In genomic region chr17:73272906-73273218, GRCh38 we compare ENCODE assay signal across 1 cellular context.
TF ChIP-seq lines count a peak whose summit lies in the region.

No MANE protein-coding gene starts in this region.

TF ChIP-seq in HepG2, 621 proteins besides CTCF, POLR2A, EP300 and RAD21 (continued from another document and continues in another):
- TF ChIP-seq HNRNPUL1 (IDR thresholded peaks at IDR 0.05; ENCODE audit: low read depth, low read length): no peak
- TF ChIP-seq ATF5 (CRISPR knock-in tag; IDR thresholded peaks at IDR 0.05; ENCODE audit: low read depth): no peak
- no peak for TF ChIP-seq ZNF850 (CRISPR knock-in tag; conservative IDR thresholded peaks at IDR 0.05)
- peak; percentile 83; the same call in 1 of the 2 replicates for TF ChIP-seq ZSCAN31 (CRISPR knock-in tag; IDR thresholded peaks at IDR 0.05; ENCODE audit: low read depth)
- TF ChIP-seq, protein P1, sequence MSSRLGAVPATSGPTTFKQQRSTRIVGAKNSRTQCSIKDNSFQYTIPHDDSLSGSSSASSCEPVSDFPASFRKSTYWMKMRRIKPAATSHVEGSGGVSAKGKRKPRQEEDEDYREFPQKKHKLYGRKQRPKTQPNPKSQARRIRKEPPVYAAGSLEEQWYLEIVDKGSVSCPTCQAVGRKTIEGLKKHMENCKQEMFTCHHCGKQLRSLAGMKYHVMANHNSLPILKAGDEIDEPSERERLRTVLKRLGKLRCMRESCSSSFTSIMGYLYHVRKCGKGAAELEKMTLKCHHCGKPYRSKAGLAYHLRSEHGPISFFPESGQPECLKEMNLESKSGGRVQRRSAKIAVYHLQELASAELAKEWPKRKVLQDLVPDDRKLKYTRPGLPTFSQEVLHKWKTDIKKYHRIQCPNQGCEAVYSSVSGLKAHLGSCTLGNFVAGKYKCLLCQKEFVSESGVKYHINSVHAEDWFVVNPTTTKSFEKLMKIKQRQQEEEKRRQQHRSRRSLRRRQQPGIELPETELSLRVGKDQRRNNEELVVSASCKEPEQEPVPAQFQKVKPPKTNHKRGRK (CRISPR knock-in tag; IDR thresholded peaks at IDR 0.05): no peak
- no peak for TF ChIP-seq TEAD3 (CRISPR knock-in tag; optimal IDR thresholded peaks at IDR 0.05; ENCODE audit: borderline replicate concordance)
- TF ChIP-seq ZNF766 (CRISPR knock-in tag; IDR thresholded peaks at IDR 0.05; ENCODE audit: borderline replicate concordance): no peak; the same call in 1 of the 2 replicates
- TF ChIP-seq CSRNP2 (CRISPR knock-in tag; conservative IDR thresholded peaks at IDR 0.05; ENCODE audit: low read depth): no peak
- TF ChIP-seq, protein P2, sequence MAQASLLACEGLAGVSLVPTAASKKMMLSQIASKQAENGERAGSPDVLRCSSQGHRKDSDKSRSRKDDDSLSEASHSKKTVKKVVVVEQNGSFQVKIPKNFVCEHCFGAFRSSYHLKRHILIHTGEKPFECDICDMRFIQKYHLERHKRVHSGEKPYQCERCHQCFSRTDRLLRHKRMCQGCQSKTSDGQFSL (CRISPR knock-in tag; IDR thresholded peaks at IDR 0.05): peak; percentile 88
- TF ChIP-seq, protein P3, sequence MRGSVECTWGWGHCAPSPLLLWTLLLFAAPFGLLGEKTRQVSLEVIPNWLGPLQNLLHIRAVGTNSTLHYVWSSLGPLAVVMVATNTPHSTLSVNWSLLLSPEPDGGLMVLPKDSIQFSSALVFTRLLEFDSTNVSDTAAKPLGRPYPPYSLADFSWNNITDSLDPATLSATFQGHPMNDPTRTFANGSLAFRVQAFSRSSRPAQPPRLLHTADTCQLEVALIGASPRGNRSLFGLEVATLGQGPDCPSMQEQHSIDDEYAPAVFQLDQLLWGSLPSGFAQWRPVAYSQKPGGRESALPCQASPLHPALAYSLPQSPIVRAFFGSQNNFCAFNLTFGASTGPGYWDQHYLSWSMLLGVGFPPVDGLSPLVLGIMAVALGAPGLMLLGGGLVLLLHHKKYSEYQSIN (CRISPR knock-in tag; IDR thresholded peaks at IDR 0.05; ENCODE audit: borderline replicate concordance): no peak
- TF ChIP-seq, protein P4, sequence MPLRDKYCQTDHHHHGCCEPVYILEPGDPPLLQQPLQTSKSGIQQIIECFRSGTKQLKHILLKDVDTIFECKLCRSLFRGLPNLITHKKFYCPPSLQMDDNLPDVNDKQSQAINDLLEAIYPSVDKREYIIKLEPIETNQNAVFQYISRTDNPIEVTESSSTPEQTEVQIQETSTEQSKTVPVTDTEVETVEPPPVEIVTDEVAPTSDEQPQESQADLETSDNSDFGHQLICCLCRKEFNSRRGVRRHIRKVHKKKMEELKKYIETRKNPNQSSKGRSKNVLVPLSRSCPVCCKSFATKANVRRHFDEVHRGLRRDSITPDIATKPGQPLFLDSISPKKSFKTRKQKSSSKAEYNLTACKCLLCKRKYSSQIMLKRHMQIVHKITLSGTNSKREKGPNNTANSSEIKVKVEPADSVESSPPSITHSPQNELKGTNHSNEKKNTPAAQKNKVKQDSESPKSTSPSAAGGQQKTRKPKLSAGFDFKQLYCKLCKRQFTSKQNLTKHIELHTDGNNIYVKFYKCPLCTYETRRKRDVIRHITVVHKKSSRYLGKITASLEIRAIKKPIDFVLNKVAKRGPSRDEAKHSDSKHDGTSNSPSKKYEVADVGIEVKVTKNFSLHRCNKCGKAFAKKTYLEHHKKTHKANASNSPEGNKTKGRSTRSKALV (CRISPR knock-in tag; IDR thresholded peaks at IDR 0.05): no peak
- TF ChIP-seq ZBTB1 (CRISPR knock-in tag; IDR thresholded peaks at IDR 0.05; ENCODE audit: borderline replicate concordance): no peak
- peak; percentile 71; the same call in 1 of the 2 replicates for TF ChIP-seq MIXL1 (CRISPR knock-in tag; IDR thresholded peaks at IDR 0.05)
- TF ChIP-seq MEF2D (CRISPR knock-in tag; IDR thresholded peaks at IDR 0.05): peak; percentile 85
- no peak for TF ChIP-seq SNAPC5 (CRISPR knock-in tag; IDR thresholded peaks at IDR 0.05; ENCODE audit: borderline replicate concordance)
- no peak for TF ChIP-seq ZNF33A (CRISPR knock-in tag; IDR thresholded peaks at IDR 0.05; ENCODE audit: borderline replicate concordance)
- no peak for TF ChIP-seq ZNF468 (CRISPR knock-in tag; IDR thresholded peaks at IDR 0.05)
- no peak for TF ChIP-seq YY1 (IDR thresholded peaks at IDR 0.05; ENCODE audit: insufficient read depth, insufficient replicate concordance, low read depth, low read length)
- no peak for TF ChIP-seq GPN1 (CRISPR knock-in tag; IDR thresholded peaks at IDR 0.05; ENCODE audit: borderline replicate concordance)
- TF ChIP-seq, protein P5, sequence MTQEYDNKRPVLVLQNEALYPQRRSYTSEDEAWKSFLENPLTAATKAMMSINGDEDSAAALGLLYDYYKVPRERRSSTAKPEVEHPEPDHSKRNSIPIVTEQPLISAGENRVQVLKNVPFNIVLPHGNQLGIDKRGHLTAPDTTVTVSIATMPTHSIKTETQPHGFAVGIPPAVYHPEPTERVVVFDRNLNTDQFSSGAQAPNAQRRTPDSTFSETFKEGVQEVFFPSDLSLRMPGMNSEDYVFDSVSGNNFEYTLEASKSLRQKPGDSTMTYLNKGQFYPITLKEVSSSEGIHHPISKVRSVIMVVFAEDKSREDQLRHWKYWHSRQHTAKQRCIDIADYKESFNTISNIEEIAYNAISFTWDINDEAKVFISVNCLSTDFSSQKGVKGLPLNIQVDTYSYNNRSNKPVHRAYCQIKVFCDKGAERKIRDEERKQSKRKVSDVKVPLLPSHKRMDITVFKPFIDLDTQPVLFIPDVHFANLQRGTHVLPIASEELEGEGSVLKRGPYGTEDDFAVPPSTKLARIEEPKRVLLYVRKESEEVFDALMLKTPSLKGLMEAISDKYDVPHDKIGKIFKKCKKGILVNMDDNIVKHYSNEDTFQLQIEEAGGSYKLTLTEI (CRISPR knock-in tag; conservative IDR thresholded peaks at IDR 0.05): no peak
- TF ChIP-seq FIP1L1 (IDR thresholded peaks at IDR 0.05; ENCODE audit: borderline replicate concordance, insufficient read depth, low read depth, low read length): no peak
- TF ChIP-seq BCL6 (CRISPR knock-in tag; IDR thresholded peaks at IDR 0.05): peak; percentile 84
- TF ChIP-seq ZNF607 (CRISPR knock-in tag; IDR thresholded peaks at IDR 0.05; ENCODE audit: borderline replicate concordance): no peak
- TF ChIP-seq, protein P6, sequence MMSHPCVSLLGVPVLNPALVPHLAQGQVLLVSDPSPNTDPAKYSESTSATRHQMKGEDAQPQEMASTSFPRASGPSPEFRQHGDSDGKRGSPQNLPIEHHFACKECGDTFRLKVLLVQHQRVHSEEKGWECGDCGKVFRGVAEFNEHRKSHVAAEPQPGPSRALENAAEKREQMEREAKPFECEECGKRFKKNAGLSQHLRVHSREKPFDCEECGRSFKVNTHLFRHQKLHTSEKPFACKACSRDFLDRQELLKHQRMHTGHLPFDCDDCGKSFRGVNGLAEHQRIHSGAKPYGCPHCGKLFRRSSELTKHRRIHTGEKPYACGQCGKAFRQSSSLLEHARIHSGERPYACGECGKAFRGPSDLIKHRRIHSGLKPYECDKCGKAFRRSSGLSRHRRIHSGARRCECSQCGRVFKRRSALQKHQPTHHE (CRISPR knock-in tag; IDR thresholded peaks at IDR 0.05; ENCODE audit: borderline replicate concordance): no peak; the same call in 1 of the 2 replicates
- TF ChIP-seq SATB2 (CRISPR knock-in tag; IDR thresholded peaks at IDR 0.05): 0 out of 2 replicates have a peak, but pooled peaks have one; percentile 39
- TF ChIP-seq ZNF121 (CRISPR knock-in tag; IDR thresholded peaks at IDR 0.05): no peak; the same call in 1 of the 2 replicates
- TF ChIP-seq TAF1 (CRISPR knock-in tag; IDR thresholded peaks at IDR 0.05): no peak
- TF ChIP-seq CERS6 (CRISPR knock-in tag; IDR thresholded peaks at IDR 0.05): no peak
- TF ChIP-seq RELA (CRISPR knock-in tag; IDR thresholded peaks at IDR 0.05): peak; percentile 71; the same call in 1 of the 2 replicates
- TF ChIP-seq, protein P7, sequence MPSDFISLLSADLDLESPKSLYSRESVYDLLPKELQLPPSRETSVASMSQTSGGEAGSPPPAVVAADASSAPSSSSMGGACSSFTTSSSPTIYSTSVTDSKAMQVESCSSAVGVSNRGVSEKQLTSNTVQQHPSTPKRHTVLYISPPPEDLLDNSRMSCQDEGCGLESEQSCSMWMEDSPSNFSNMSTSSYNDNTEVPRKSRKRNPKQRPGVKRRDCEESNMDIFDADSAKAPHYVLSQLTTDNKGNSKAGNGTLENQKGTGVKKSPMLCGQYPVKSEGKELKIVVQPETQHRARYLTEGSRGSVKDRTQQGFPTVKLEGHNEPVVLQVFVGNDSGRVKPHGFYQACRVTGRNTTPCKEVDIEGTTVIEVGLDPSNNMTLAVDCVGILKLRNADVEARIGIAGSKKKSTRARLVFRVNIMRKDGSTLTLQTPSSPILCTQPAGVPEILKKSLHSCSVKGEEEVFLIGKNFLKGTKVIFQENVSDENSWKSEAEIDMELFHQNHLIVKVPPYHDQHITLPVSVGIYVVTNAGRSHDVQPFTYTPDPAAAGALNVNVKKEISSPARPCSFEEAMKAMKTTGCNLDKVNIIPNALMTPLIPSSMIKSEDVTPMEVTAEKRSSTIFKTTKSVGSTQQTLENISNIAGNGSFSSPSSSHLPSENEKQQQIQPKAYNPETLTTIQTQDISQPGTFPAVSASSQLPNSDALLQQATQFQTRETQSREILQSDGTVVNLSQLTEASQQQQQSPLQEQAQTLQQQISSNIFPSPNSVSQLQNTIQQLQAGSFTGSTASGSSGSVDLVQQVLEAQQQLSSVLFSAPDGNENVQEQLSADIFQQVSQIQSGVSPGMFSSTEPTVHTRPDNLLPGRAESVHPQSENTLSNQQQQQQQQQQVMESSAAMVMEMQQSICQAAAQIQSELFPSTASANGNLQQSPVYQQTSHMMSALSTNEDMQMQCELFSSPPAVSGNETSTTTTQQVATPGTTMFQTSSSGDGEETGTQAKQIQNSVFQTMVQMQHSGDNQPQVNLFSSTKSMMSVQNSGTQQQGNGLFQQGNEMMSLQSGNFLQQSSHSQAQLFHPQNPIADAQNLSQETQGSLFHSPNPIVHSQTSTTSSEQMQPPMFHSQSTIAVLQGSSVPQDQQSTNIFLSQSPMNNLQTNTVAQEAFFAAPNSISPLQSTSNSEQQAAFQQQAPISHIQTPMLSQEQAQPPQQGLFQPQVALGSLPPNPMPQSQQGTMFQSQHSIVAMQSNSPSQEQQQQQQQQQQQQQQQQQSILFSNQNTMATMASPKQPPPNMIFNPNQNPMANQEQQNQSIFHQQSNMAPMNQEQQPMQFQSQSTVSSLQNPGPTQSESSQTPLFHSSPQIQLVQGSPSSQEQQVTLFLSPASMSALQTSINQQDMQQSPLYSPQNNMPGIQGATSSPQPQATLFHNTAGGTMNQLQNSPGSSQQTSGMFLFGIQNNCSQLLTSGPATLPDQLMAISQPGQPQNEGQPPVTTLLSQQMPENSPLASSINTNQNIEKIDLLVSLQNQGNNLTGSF (CRISPR knock-in tag; IDR thresholded peaks at IDR 0.05): no peak
- TF ChIP-seq FOXP1 (IDR thresholded peaks at IDR 0.05): no peak; the same call in 1 of the 2 replicates
- peak; percentile 88 for TF ChIP-seq FOXP1 (CRISPR knock-in tag; IDR thresholded peaks at IDR 0.05)
- peak; percentile 65 for TF ChIP-seq CEBPG (CRISPR knock-in tag; IDR thresholded peaks at IDR 0.05)
- peak; percentile 87 for TF ChIP-seq NR2F2 (IDR thresholded peaks at IDR 0.05; ENCODE audit: borderline replicate concordance, low read depth)
- TF ChIP-seq ZNF775 (CRISPR knock-in tag; IDR thresholded peaks at IDR 0.05; ENCODE audit: borderline replicate concordance): no peak
- TF ChIP-seq MBD4 (IDR thresholded peaks at IDR 0.05; ENCODE audit: borderline replicate concordance, low read length): no peak
- TF ChIP-seq RBAK (CRISPR knock-in tag; IDR thresholded peaks at IDR 0.05): no peak
- no peak; the same call in 1 of the 2 replicates for TF ChIP-seq NFKB2 (CRISPR knock-in tag; IDR thresholded peaks at IDR 0.05; ENCODE audit: borderline replicate concordance)
- TF ChIP-seq, protein P8, sequence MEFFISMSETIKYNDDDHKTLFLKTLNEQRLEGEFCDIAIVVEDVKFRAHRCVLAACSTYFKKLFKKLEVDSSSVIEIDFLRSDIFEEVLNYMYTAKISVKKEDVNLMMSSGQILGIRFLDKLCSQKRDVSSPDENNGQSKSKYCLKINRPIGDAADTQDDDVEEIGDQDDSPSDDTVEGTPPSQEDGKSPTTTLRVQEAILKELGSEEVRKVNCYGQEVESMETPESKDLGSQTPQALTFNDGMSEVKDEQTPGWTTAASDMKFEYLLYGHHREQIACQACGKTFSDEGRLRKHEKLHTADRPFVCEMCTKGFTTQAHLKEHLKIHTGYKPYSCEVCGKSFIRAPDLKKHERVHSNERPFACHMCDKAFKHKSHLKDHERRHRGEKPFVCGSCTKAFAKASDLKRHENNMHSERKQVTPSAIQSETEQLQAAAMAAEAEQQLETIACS (CRISPR knock-in tag; IDR thresholded peaks at IDR 0.05): no peak
- TF ChIP-seq NFYC (CRISPR knock-in tag; IDR thresholded peaks at IDR 0.05): no peak
